ENCODE assay signal across 8 cellular contexts in the genomic region with DNA sequence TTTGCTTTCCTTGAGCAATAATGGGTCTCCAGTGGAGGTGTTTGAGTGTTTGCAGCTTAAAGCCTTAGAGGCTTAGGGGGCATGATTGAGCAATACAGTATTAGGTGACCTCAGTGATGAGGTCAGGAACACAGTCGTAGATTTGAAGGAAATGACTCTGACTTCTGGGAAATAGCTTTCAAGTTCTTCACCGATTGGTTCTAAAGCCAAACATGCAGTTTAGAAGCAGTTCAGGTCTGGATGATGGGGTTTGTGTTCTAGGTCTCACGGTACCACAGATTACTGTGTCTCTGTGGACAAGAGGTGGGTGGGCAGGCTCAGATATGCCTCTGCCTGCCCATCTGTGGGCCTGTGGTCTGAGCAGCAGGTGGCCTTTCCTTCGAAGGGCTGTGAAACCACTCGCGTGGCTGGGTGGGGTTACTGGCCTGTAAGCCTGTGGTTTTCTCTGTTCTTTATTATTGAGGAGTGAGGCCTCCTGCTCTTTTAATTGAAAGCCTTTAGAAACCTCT. TPM values are rescaled to one million over a fixed set of nuclear protein-coding genes. Genes with fewer than 3 reads are reported as not detected.
A peak's percentile ranks its signal among the peaks of the same experiment; 100 is the strongest.
DNase-seq lines count a peak whose midpoint lies in the region; ATAC-seq, FAIRE-seq and TF ChIP-seq lines count a peak whose summit lies in the region.

No MANE protein-coding gene starts in this region.

- ATAC-seq in HG02938 (IDR thresholded peaks at IDR 0.05; ENCODE audit: unreplicated experiment), result peak; percentile 53

- peaks cover 71% of the 10 kb centered on the region for H3K79me2 ChIP-seq in osteoblast (ENCODE audit: insufficient read depth, low read length)

- peak overlapping the region; percentile 23 for H3K4me2 ChIP-seq in osteoblast (ENCODE audit: insufficient read depth, low read length)

- H3K36me3 ChIP-seq in osteoblast (ENCODE audit: insufficient read depth, low read length), result peaks cover 44% of the 10 kb centered on the region

- H3K4me3 ChIP-seq in osteoblast (ENCODE audit: insufficient read depth, low read length), result no peak overlapping the region

- no peak overlapping the region for H2AFZ ChIP-seq in osteoblast (ENCODE audit: low read length)

- DNase-seq in SIG-M5 treated with dmso at 0.1 percent for 504 hours (lab: John Stamatoyannopoulos, UW; ENCODE audit: unreplicated experiment), result peak; percentile 64
- no peak for DNase-seq in SIG-M5 (lab: John Stamatoyannopoulos, UW)
- DNase-seq in SKM-1 (lab: John Stamatoyannopoulos, UW; ENCODE audit: unreplicated experiment), result peak; percentile 25
- DNase-seq in dermis blood vessel endothelial cell, result peak; percentile 84
- no peak for DNase-seq in osteoblast (ENCODE audit: insufficient read length, low spot score, missing footprints)
- DNase-seq in cerebellum (ENCODE audit: low spot score), result no peak
- no peak for DNase-seq in D721Med (ENCODE audit: insufficient read length, low spot score)

- no peaks in the 10 kb centered on the region for H3K27me3 ChIP-seq in osteoblast (ENCODE audit: insufficient read depth, low read length)

- FAIRE-seq in D721Med (lab: Jason Lieb, UNC), result no peak

- H3K27ac ChIP-seq in osteoblast (ENCODE audit: low read depth, low read length), result peak overlapping the region; percentile 70

- H4K20me1 ChIP-seq in osteoblast (ENCODE audit: insufficient read depth, low read length), result peaks cover 23% of the 10 kb centered on the region

- TF ChIP-seq CTCF in osteoblast (IDR thresholded peaks at IDR 0.05; ENCODE audit: extremely low read depth, low read depth, low read length), result no peak
- TF ChIP-seq CTCF in D721Med (IDR thresholded peaks at IDR 0.05; ENCODE audit: insufficient read depth, missing control alignments), result no peak

- H3K9me3 ChIP-seq in osteoblast (ENCODE audit: low read depth, low read length), result no peaks in the 10 kb centered on the region

- peaks cover 23% of the 10 kb centered on the region for H3K4me1 ChIP-seq in osteoblast (ENCODE audit: insufficient read depth, low read length)

RNA-seq across cellular contexts. Expression of a gene that starts 7.8 kb away (rescaled TPM):
- total RNA-seq in dermis blood vessel endothelial cell (28.6 and 91.0 TPM in 2 replicates), osteoblast (261 and 268 TPM in 2 replicates), cerebellum (22.6 TPM)

RNA-seq across cellular contexts. Expression of a gene that starts 27.6 kb away (rescaled TPM):
- total RNA-seq in dermis blood vessel endothelial cell (121 and 145 TPM in 2 replicates), osteoblast (122 and 133 TPM in 2 replicates), cerebellum (53.1 TPM)

RNA-seq across cellular contexts. Expression of a gene that starts 58.5 kb away (rescaled TPM):
- 23.7 and 24.3 TPM in 2 replicates for total RNA-seq in dermis blood vessel endothelial cell
- 17.4 and 17.7 TPM in 2 replicates for total RNA-seq in osteoblast
- 12.6 TPM for total RNA-seq in cerebellum

Comparison
In these comparisons a context has a peak if more than half of its experiments do, and no peak if none do; other contexts are left out.
1. DNase-seq: peak in SIG-M5 treated with dmso at 0.1 percent for 504 hours (single experiment), SKM-1 (single experiment) and dermis blood vessel endothelial cell (single experiment); none in SIG-M5 (single experiment), osteoblast (single experiment), cerebellum (single experiment) and D721Med (single experiment).